Comparison of ENCODE assay signal across 34 cellular contexts in genomic region chr10:79471776-79472175, GRCh38. TPM values are rescaled to one million over a fixed set of nuclear protein-coding genes. Genes with fewer than 3 reads are reported as not detected.
"Had no signal": no experiment of that assay in that cellular context is flagged by ENCODE, and none has a peak within 500 bp of the region (broad histone marks: within the 10 kb centered on the region; RNA-seq: fewer than 3 reads in every experiment).

No MANE protein-coding gene starts in this region.

- H3K27me3 ChIP-seq: adrenal gland, body of pancreas, brain microvascular endothelial cell, breast epithelium had no signal

- ATAC-seq: activated CD8-positive, alpha-beta T cell treated with anti-CD3 and anti-CD28 coated beads for 36 hours; activated naive CD4-positive, alpha-beta T cell treated with anti-CD3 and anti-CD28 coated beads, Interleukin-2, amount 50 U/mL, for 72 hours; activated T-cell treated with anti-CD3 and anti-CD28 coated beads, Interleukin-2, amount 50 U/mL, for 4 hours; activated T-cell treated with anti-CD3 and anti-CD28 coated beads, Interleukin-2, amount 50 U/mL, for 72 hours; activated T-helper 17 cell treated with anti-CD3 and anti-CD28 coated beads, Interleukin-2, amount 50 U/mL, for 72 hours; body of pancreas had no signal

- H3K4me1 Mint-ChIP-seq: activated B cell treated with CpG ODN at 0.5 μM for 24 hours; activated T-helper 17 cell treated with anti-CD3 and anti-CD28 coated beads, Interleukin-2, amount 50 U/mL, for 72 hours had no signal

- H3K27ac ChIP-seq: adrenal gland, body of pancreas, brain microvascular endothelial cell, breast epithelium, VCaP had no signal

- H3K9me3 ChIP-seq: adrenal gland, body of pancreas, breast epithelium had no signal

- H3K36me3 ChIP-seq: adrenal gland, brain microvascular endothelial cell, breast epithelium had no signal

- H3K4me1 ChIP-seq: breast epithelium had no signal

- H3K9me3 Mint-ChIP-seq: activated B cell treated with CpG ODN at 0.5 μM for 24 hours; activated CD4-positive, alpha-beta memory T cell treated with anti-CD3 and anti-CD28 coated beads for 36 hours; activated CD4-positive, alpha-beta T cell treated with anti-CD3 and anti-CD28 coated beads, Interleukin-2, amount 10 ng/mL, durations not matched to agents 24 days and 14 days; activated CD8-positive, alpha-beta T cell treated with anti-CD3 and anti-CD28 coated beads for 36 hours; activated naive CD4-positive, alpha-beta T cell treated with anti-CD3 and anti-CD28 coated beads for 36 hours; activated naive CD4-positive, alpha-beta T cell treated with anti-CD3 and anti-CD28 coated beads, Interleukin-2, amount 50 U/mL, for 72 hours; activated naive CD8-positive, alpha-beta T cell treated with anti-CD3 and anti-CD28 coated beads for 36 hours; activated T-cell treated with anti-CD3 and anti-CD28 coated beads, Interleukin-2, amount 50 U/mL, for 4 hours; activated T-cell treated with anti-CD3 and anti-CD28 coated beads, Interleukin-2, amount 50 U/mL, for 72 hours; activated T-helper 1 cell treated with anti-CD3 and anti-CD28 coated beads, Interleukin-12 subunit alpha, Interleukin-12 subunit beta, Interleukin-2, Interleukin-4 antibody, amounts not matched to agents 30 ng/mL and 10 ng/mL and 1 ng/mL, durations not matched to agents 14 hours and 24 hours and 36 hours; activated T-helper 17 cell treated with anti-CD3 and anti-CD28 coated beads, Interleukin-2, amount 50 U/mL, for 72 hours; T-helper 1 cell treated with Interleukin-12 subunit alpha and Interleukin-12 subunit beta and Interleukin-4 antibody, amounts not matched to agents 30 μg/mL and 1 μg/mL, for 36 hours; T-helper 2 cell treated with Interferon-gamma antibody and Interleukin-4, amounts not matched to agents 5 μg/mL and 100 μg/mL, for 36 hours had no signal

- H3K27ac Mint-ChIP-seq: activated B cell treated with CpG ODN at 0.5 μM for 24 hours; activated CD4-positive, alpha-beta memory T cell treated with anti-CD3 and anti-CD28 coated beads for 36 hours; activated CD4-positive, alpha-beta T cell treated with anti-CD3 and anti-CD28 coated beads, Interleukin-2, amount 10 ng/mL, durations not matched to agents 24 days and 14 days; activated CD8-positive, alpha-beta T cell treated with anti-CD3 and anti-CD28 coated beads for 36 hours; activated naive CD4-positive, alpha-beta T cell treated with anti-CD3 and anti-CD28 coated beads for 36 hours; activated naive CD4-positive, alpha-beta T cell treated with anti-CD3 and anti-CD28 coated beads, Interleukin-2, amount 50 U/mL, for 72 hours; activated naive CD8-positive, alpha-beta T cell treated with anti-CD3 and anti-CD28 coated beads for 36 hours; activated T-cell treated with anti-CD3 and anti-CD28 coated beads, Interleukin-2, amount 50 U/mL, for 72 hours; activated T-helper 1 cell treated with anti-CD3 and anti-CD28 coated beads, Interleukin-12 subunit alpha, Interleukin-12 subunit beta, Interleukin-2, Interleukin-4 antibody, amounts not matched to agents 30 ng/mL and 10 ng/mL and 1 ng/mL, durations not matched to agents 14 hours and 24 hours and 36 hours; activated T-helper 17 cell treated with anti-CD3 and anti-CD28 coated beads, Interleukin-2, amount 50 U/mL, for 72 hours; T-helper 1 cell treated with Interleukin-12 subunit alpha and Interleukin-12 subunit beta and Interleukin-4 antibody, amounts not matched to agents 30 μg/mL and 1 μg/mL, for 36 hours; T-helper 2 cell treated with Interferon-gamma antibody and Interleukin-4, amounts not matched to agents 5 μg/mL and 100 μg/mL, for 36 hours had no signal

- H3K36me3 Mint-ChIP-seq: activated CD4-positive, alpha-beta memory T cell treated with anti-CD3 and anti-CD28 coated beads for 36 hours; activated naive CD4-positive, alpha-beta T cell treated with anti-CD3 and anti-CD28 coated beads, Interleukin-2, amount 50 U/mL, for 72 hours; activated naive CD8-positive, alpha-beta T cell treated with anti-CD3 and anti-CD28 coated beads for 36 hours had no signal

- H3K4me3 ChIP-seq: adrenal gland, body of pancreas, breast epithelium had no signal

- H3K4me3 Mint-ChIP-seq: activated B cell treated with CpG ODN at 0.5 μM for 24 hours; activated CD4-positive, alpha-beta memory T cell treated with anti-CD3 and anti-CD28 coated beads for 36 hours; activated CD4-positive, alpha-beta T cell treated with anti-CD3 and anti-CD28 coated beads, Interleukin-2, amount 10 ng/mL, durations not matched to agents 24 days and 14 days; activated CD8-positive, alpha-beta T cell treated with anti-CD3 and anti-CD28 coated beads for 36 hours; activated naive CD4-positive, alpha-beta T cell treated with anti-CD3 and anti-CD28 coated beads for 36 hours; activated naive CD8-positive, alpha-beta T cell treated with anti-CD3 and anti-CD28 coated beads for 36 hours; activated T-cell treated with anti-CD3 and anti-CD28 coated beads, Interleukin-2, amount 50 U/mL, for 4 hours; activated T-cell treated with anti-CD3 and anti-CD28 coated beads, Interleukin-2, amount 50 U/mL, for 72 hours; activated T-helper 1 cell treated with anti-CD3 and anti-CD28 coated beads, Interleukin-12 subunit alpha, Interleukin-12 subunit beta, Interleukin-2, Interleukin-4 antibody, amounts not matched to agents 30 ng/mL and 10 ng/mL and 1 ng/mL, durations not matched to agents 14 hours and 24 hours and 36 hours; activated T-helper 17 cell treated with anti-CD3 and anti-CD28 coated beads, Interleukin-2, amount 50 U/mL, for 72 hours; T-helper 1 cell treated with Interleukin-12 subunit alpha and Interleukin-12 subunit beta and Interleukin-4 antibody, amounts not matched to agents 30 μg/mL and 1 μg/mL, for 36 hours; T-helper 2 cell treated with Interferon-gamma antibody and Interleukin-4, amounts not matched to agents 5 μg/mL and 100 μg/mL, for 36 hours had no signal

- DNase-seq: activated B cell treated with CpG ODN at 0.5 μM for 24 hours; activated CD4-positive, alpha-beta memory T cell treated with anti-CD3 and anti-CD28 coated beads for 36 hours; activated CD4-positive, alpha-beta T cell treated with anti-CD3 and anti-CD28 coated beads for 4 hours; activated CD4-positive, alpha-beta T cell treated with anti-CD3 and anti-CD28 coated beads, Interleukin-2, amount 10 ng/mL, durations not matched to agents 24 days and 14 days; activated CD4-positive, alpha-beta T cell treated with anti-CD3 and anti-CD28 coated beads, Interleukin-2, amount 50 U/mL, for 1 hour; activated CD4-positive, alpha-beta T cell treated with anti-CD3 and anti-CD28 coated beads, Interleukin-2, amount 50 U/mL, for 4 hours; activated CD4-positive, CD25-positive, alpha-beta regulatory T cell treated with anti-CD3 and anti-CD28 coated beads, Interleukin-2, amount 50 U/mL, for 72 hours; activated CD8-positive, alpha-beta memory T cell treated with anti-CD3 and anti-CD28 coated beads, Interleukin-2, amount 50 U/mL, for 4 hours; activated CD8-positive, alpha-beta T cell treated with anti-CD3 and anti-CD28 coated beads for 36 hours; activated effector memory CD4-positive, alpha-beta T cell treated with anti-CD3 and anti-CD28 coated beads, Interleukin-2, amount 50 U/mL, for 16 hours; activated gamma-delta T cell treated with Interleukin-2 at 50 U/mL for 16 hours; activated naive CD4-positive, alpha-beta T cell; activated naive CD4-positive, alpha-beta T cell treated with anti-CD3 and anti-CD28 coated beads for 36 hours; activated naive CD4-positive, alpha-beta T cell treated with anti-CD3 and anti-CD28 coated beads, Interleukin-2, amount 50 U/mL, for 16 hours; activated naive CD8-positive, alpha-beta T cell treated with anti-CD3 and anti-CD28 coated beads for 36 hours; activated T-cell treated with anti-CD3 and anti-CD28 coated beads for 4 hours; activated T-cell treated with anti-CD3 and anti-CD28 coated beads, Interleukin-2, amount 50 U/mL, for 1 hour; activated T-cell treated with anti-CD3 and anti-CD28 coated beads, Interleukin-2, amount 50 U/mL, for 4 hours; activated T-cell treated with anti-CD3 and anti-CD28 coated beads, Interleukin-2, amount 50 U/mL, for 72 hours; adrenal gland; amniotic stem cell; aorta; brain microvascular endothelial cell; central memory CD4-positive, alpha-beta T cell; T-helper 2 cell; T-helper 9 cell had no signal

RNA-seq across cellular contexts. Expression of gene EIF5AL1, which starts 40.6 kb away (rescaled TPM):
- total RNA-seq: body of pancreas had no signal
